ENCODE assay signal across 9 cellular contexts in genomic region chr16:22232277-22233049, GRCh38. TPM values are rescaled to one million over a fixed set of nuclear protein-coding genes. Genes with fewer than 3 reads are reported as not detected.
A peak's percentile ranks its signal among the peaks of the same experiment; 100 is the strongest.
DNase-seq lines count a peak whose midpoint lies in the region; ATAC-seq, FAIRE-seq and TF ChIP-seq lines count a peak whose summit lies in the region.
"Had no signal": no experiment of that assay in that cellular context is flagged by ENCODE, and none has a peak within 500 bp of the region (broad histone marks: within the 10 kb centered on the region; RNA-seq: fewer than 3 reads in every experiment).

No MANE protein-coding gene starts in this region.

- CTCF ChIA-PET in mammary epithelial cell (lab: Charles Lee; ENCODE audit: low non-redundant PET) = no interaction called here

- no peaks in the 10 kb centered on the region for H3K27me3 ChIP-seq in mammary epithelial cell (ENCODE audit: insufficient read depth, low read length)

- peaks cover 17% of the 10 kb centered on the region for H3K36me3 ChIP-seq in mammary epithelial cell (ENCODE audit: insufficient read depth, low read length)

- peaks cover 2% of the 10 kb centered on the region for H4K20me1 ChIP-seq in mammary epithelial cell (ENCODE audit: insufficient read depth, low read length)

- DNase-seq in DMS153 treated with DMSO at 0.1 percent for 48 hours (lab: John Stamatoyannopoulos, UW; ENCODE audit: unreplicated experiment) (peak; percentile 95), NCI-H2029 treated with DMSO at 0.1 percent for 48 hours (lab: John Stamatoyannopoulos, UW) (peak; percentile 95), mammary epithelial cell (peak; percentile 72), omental fat pad (ENCODE audit: low spot score) (no peak), D721Med (ENCODE audit: insufficient read length, low spot score) (no peak), germinal center (ENCODE audit: low spot score) (no peak)

- no TSS peak for BruUV-seq in mammary epithelial cell (replicated peaks; lab: Mats Ljungman, UMichigan)

- H3K4me3 ChIP-seq in mammary epithelial cell (replicated peaks in 1 of 3; ENCODE audit: insufficient read depth in 1 of 3, low read depth in 2 of 3, low read length in 3 of 3) = no peak overlapping the region

- dilution Hi-C loops in mammary epithelial cell (cut with HindIII; ENCODE audit: low sequenced_read_pairs) = no loop called here

- FAIRE-seq in D721Med (lab: Jason Lieb, UNC) = no peak
- FAIRE-seq: GM18507 had no signal

- intact Hi-C loops in mammary epithelial cell (cut with micrococcal nuclease) = no loop called here

- no peak for TF ChIP-seq CTCF in mammary epithelial cell (conservative IDR thresholded peaks at IDR 0.05 in 1 of 2, IDR thresholded peaks at IDR 0.05 in 1 of 2; ENCODE audit: extremely low read depth in 1 of 2, insufficient read depth in 1 of 2, low read depth in 1 of 2, low read length in 2 of 2)
- no peak for TF ChIP-seq CTCF in omental fat pad (IDR thresholded peaks at IDR 0.05)
- no peak for TF ChIP-seq CTCF in D721Med (IDR thresholded peaks at IDR 0.05; ENCODE audit: insufficient read depth, missing control alignments)

- peaks cover 2% of the 10 kb centered on the region for H3K4me1 ChIP-seq in mammary epithelial cell (ENCODE audit: insufficient read depth, low read length)

- no peak overlapping the region for H2AFZ ChIP-seq in mammary epithelial cell (ENCODE audit: low read depth, low read length)

- H3K4me2 ChIP-seq in mammary epithelial cell (ENCODE audit: insufficient read depth, low read depth, low read length) = no peak overlapping the region

- WGBS in mammary epithelial cell (ENCODE audit: low coverage, missing lambda C conversion rate) = 70% methylated on average over 13 of the region's 16 CpGs

- H3K9ac ChIP-seq in mammary epithelial cell (ENCODE audit: insufficient read depth, low read length) = no peak overlapping the region

- peaks cover 14% of the 10 kb centered on the region for H3K79me2 ChIP-seq in mammary epithelial cell (ENCODE audit: insufficient read depth, low read length)

- in situ Hi-C loops in mammary epithelial cell (cut with MboI; ENCODE audit: low sequenced_read_pairs in 2 of 2) = no loop called here

- peak; percentile 59 for ATAC-seq in omental fat pad (ENCODE audit: low FRiP score)
- ATAC-seq in HG03469 (IDR thresholded peaks at IDR 0.05; ENCODE audit: unreplicated experiment) = no peak
- no peak for ATAC-seq in HG03159 (IDR thresholded peaks at IDR 0.05; ENCODE audit: unreplicated experiment)

- H3K27ac ChIP-seq in mammary epithelial cell (ENCODE audit: insufficient read depth, low read depth, low read length) = no peak overlapping the region

- H3K9me3 ChIP-seq in mammary epithelial cell (replicated peaks; ENCODE audit: insufficient read depth, low read length) = no peaks in the 10 kb centered on the region

RNA-seq across cellular contexts. Expression of gene EEF2K, which starts 26.4 kb away (rescaled TPM):
- total RNA-seq in mammary epithelial cell (10 to 100 TPM; 16.0 to 22.8 TPM), omental fat pad (10 to 100 TPM; 14.7 to 59.9 (median 26.4) TPM)
- polyA plus RNA-seq in mammary epithelial cell = 16.3 TPM
- polyA minus RNA-seq in mammary epithelial cell = 27.0 TPM

Comparison
In these comparisons a context has a peak if more than half of its experiments do, and no peak if none do; other contexts are left out.
1. DNase-seq: peak in DMS153 treated with DMSO at 0.1 percent for 48 hours (single experiment), NCI-H2029 treated with DMSO at 0.1 percent for 48 hours (single experiment) and mammary epithelial cell (single experiment); none in omental fat pad (single experiment), D721Med (single experiment) and germinal center (single experiment).